8 cellular contexts compared by ENCODE assay signal in the genomic region with DNA sequence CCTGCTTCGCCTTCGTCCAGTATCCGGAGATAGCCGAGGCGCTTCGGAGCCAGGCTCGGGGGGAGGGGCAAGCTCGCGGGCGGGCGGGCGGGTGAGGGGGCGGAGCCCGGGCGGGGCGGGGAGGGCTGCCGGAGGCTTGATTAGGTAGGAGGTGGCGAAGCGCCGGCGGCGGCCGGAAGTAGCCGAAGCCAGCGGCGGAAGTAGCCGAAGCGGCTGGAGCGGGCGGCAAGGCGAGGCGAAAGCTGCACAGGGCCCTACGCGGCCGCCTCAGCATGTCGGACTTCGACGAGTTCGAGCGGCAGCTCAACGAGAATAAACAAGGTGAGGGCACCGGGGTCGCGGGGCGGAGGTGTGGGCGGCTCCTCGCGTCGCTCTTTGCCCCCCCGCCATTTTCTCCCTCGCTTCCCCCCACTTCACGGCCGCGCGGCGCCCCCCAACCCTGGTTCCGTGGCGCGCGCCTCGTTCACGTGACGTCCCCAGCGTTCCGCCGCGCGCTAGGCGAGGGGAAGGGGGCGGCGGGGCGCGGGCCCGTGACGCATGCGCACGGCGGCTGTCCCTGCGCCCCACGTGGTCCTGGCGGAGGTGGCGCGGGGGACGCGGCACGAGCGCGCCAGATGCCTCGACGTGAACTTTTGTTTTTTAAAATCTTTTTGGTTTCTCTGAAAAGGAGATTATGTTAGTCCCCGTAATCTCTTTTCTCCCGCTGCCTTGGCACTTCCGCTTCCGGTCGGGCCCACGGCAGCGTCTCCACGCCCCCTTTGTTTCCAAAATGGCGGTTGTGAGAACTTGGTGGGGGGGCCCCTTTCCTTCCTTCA. TPM values are rescaled to one million over a fixed set of nuclear protein-coding genes. Genes with fewer than 3 reads are reported as not detected.
A peak's percentile ranks its signal among the peaks of the same experiment; 100 is the strongest.
DNase-seq lines count a peak whose midpoint lies in the region; ATAC-seq lines count a peak whose summit lies in the region.

A gene (plus strand): TSS at position 203 of the 815 bp plus-strand sequence. CDS start 70 bp downstream, at position 273.

- H3K36me3 ChIP-seq in HUES64 (ENCODE audit: insufficient read depth, low read length) = peaks cover 19% of the 10 kb centered on the region
- peaks cover 0 to 8% of the 10 kb centered on the region in 2 donors for H3K36me3 ChIP-seq in esophagus (ENCODE audit: control insufficient read depth in 2 of 2, insufficient read depth in 2 of 2, low read length in 1 of 2)
- H3K36me3 ChIP-seq in muscle layer of colon (ENCODE audit: insufficient read depth, low read length) = peaks cover 9% of the 10 kb centered on the region

- H3K4me1 ChIP-seq in HUES64 (ENCODE audit: insufficient read depth, low read length) (peaks cover 23% of the 10 kb centered on the region; the same call in 1 of the 2 replicates), esophagus (ENCODE audit: control insufficient read depth in 2 of 2, insufficient read depth in 2 of 2, low read length in 1 of 2) (peaks cover 9 to 19% of the 10 kb centered on the region in 2 donors), muscle layer of colon (ENCODE audit: insufficient read depth, low read length) (peaks cover 35% of the 10 kb centered on the region)

- peak within 1 kb of the TSS; percentile 100 for H3K9ac ChIP-seq in HUES64 (ENCODE audit: low read depth, low read length)
- peak within 1 kb of the TSS; percentile 82 for H3K9ac ChIP-seq in muscle layer of colon (ENCODE audit: low read length)

- H3K9me3 ChIP-seq in HUES64 (ENCODE audit: insufficient read depth, low read depth, low read length) (no peaks in the 10 kb centered on the region), esophagus (ENCODE audit: control insufficient read depth in 2 of 2, insufficient read depth in 1 of 2, low read depth in 1 of 2, low read length in 1 of 2) (no peaks in the 10 kb centered on the region), muscle layer of colon (ENCODE audit: low read length) (no peaks in the 10 kb centered on the region)

- H3K27ac ChIP-seq in HUES64 (ENCODE audit: low read depth, low read length) (peak within 1 kb of the TSS; percentile 100), esophagus (ENCODE audit: low read depth in 2 of 2, low read length in 1 of 2) (peak within 1 kb of the TSS; percentile 98 to 99), muscle layer of colon (ENCODE audit: low read depth, low read length) (peak within 1 kb of the TSS; percentile 98)

- peak; percentile 29 for ATAC-seq in GM21447 (IDR thresholded peaks at IDR 0.05; ENCODE audit: unreplicated experiment)

- no peaks in the 10 kb centered on the region for H3K27me3 ChIP-seq in HUES64 (ENCODE audit: insufficient read depth, low read length)
- no peaks in the 10 kb centered on the region for H3K27me3 ChIP-seq in esophagus (ENCODE audit: control insufficient read depth in 1 of 2, insufficient read depth in 2 of 2, low read length in 2 of 2)
- no peaks in the 10 kb centered on the region for H3K27me3 ChIP-seq in muscle layer of colon (ENCODE audit: control insufficient read depth in 1 of 2, insufficient read depth in 2 of 2, low read length in 2 of 2)

- WGBS in HUES64 = under 1% methylated on average over 88 of the region's 99 CpGs
- WGBS in esophagus, 2 donors = 0 to 1% methylated on average over 79 to 99 of the region's 99 CpGs

- DNase-seq in DMS 273 (lab: John Stamatoyannopoulos, UW; ENCODE audit: unreplicated experiment) (peak; percentile 98), OCI-M1 (lab: John Stamatoyannopoulos, UW) (peak; percentile 99)
- peak; percentile 98 for DNase-seq in activated T-cell treated with anti-CD3 and anti-CD28 coated beads, Interleukin-2, amount 50 U/mL, for 1 hour
- DNase-seq in stimulated activated CD8-positive, alpha-beta memory T cell treated with anti-CD3 and anti-CD28 coated beads, Interleukin-7, amount 100 ng/mL, for 24 hours (ENCODE audit: low read depth) = peak; percentile 95

- H3K4me3 ChIP-seq in HUES64 (ENCODE audit: low read length) (peak within 1 kb of the TSS; percentile 78), esophagus (ENCODE audit: low read depth in 1 of 2, low read length in 2 of 2) (peak within 1 kb of the TSS; percentile 85 to 90), muscle layer of colon (ENCODE audit: low read depth in 1 of 2, low read length in 2 of 2) (peak within 1 kb of the TSS; percentile 95)

RNA-seq across cellular contexts. Expression of the gene that starts here (rescaled TPM):
- 201 TPM for polyA plus RNA-seq in HUES64 (2013, experiment 1 of 2)
- polyA plus RNA-seq in HUES64 (2013, experiment 2 of 2) = 158 TPM
- polyA plus RNA-seq in esophagus = 100 to 1,000 TPM; 110 to 120 TPM

Comparison
In these comparisons a context has a peak if more than half of its experiments do, and no peak if none do; other contexts are left out.
1. Peak in every context shown above with its lines: DNase-seq, ATAC-seq, H3K4me3 ChIP-seq and H3K27ac ChIP-seq.